ENCODE assay signal across 8 cellular contexts in genomic region chr7:22060863-22061262, GRCh38.
"Had no signal": no experiment of that assay in that cellular context is flagged by ENCODE, and none has a peak within 500 bp of the region (broad histone marks: within the 10 kb centered on the region; RNA-seq: fewer than 3 reads in every experiment).

No MANE protein-coding gene starts in this region.

- ATAC-seq: GM12878 had no signal

- DNase-seq: GDM1, GF-D8 had no signal

- H3K4me3 ChIP-seq: GM12878 had no signal

- FAIRE-seq: G401.6, GM12878, GM12891, GM12892, GM18507, GM19239 had no signal
